In genomic region chr7:146002008-146002407, GRCh38 we compare ENCODE assay signal across 31 cellular contexts.
"Had no signal": no experiment of that assay in that cellular context is flagged by ENCODE, and none has a peak within 500 bp of the region (broad histone marks: within the 10 kb centered on the region; RNA-seq: fewer than 3 reads in every experiment).

No MANE protein-coding gene starts in this region.

- H3K9me3 ChIP-seq: Peyer's patch, SK-N-SH had no signal

- H3K27me3 ChIP-seq: Peyer's patch, SJSA1 had no signal

- H3K4me1 ChIP-seq: Peyer's patch, SJSA1 had no signal

- DNase-seq: Karpas-422, NCI-H1048, NCI-H1092 treated with DMSO at 0.1 percent for 48 hours, NCI-H1105 treated with DMSO at 0.1 percent for 48 hours, NCI-H1417, NCI-H1436, NCI-H146, NCI-H1694, NCI-H187, NCI-H1930, NCI-H2029 treated with DMSO at 0.1 percent for 48 hours, NCI-H2081 treated with DMSO at 0.1 percent for 48 hours, NCI-H2107, NCI-H2171, NCI-H226, NCI-H446 treated with DMSO at 0.1 percent for 48 hours, NCI-H510A, NCI-H524, NCI-H526, NCI-H69, NCI-H748 treated with DMSO at 0.1 percent for 48 hours, NCI-H82, OCI-M1, Peyer's patch, Right ventricle myocardium superior, SHP77 treated with DMSO at 0.1 percent for 48 hours, SK-N-SH, SW 1271, T-helper 1 cell had no signal

- H3K9me2 ChIP-seq: SK-N-SH had no signal

- ATAC-seq: PC-3 had no signal

- H3K27ac ChIP-seq: Peyer's patch, SJSA1 had no signal

- H3K4me3 ChIP-seq: Peyer's patch, SJSA1 had no signal

- H3K9ac ChIP-seq: SK-N-SH had no signal

- H3K36me3 ChIP-seq: Peyer's patch, SJSA1 had no signal

- H3K4me2 ChIP-seq: SK-N-SH had no signal
